Comparison of ENCODE assay signal across 8 cellular contexts in the genomic region with DNA sequence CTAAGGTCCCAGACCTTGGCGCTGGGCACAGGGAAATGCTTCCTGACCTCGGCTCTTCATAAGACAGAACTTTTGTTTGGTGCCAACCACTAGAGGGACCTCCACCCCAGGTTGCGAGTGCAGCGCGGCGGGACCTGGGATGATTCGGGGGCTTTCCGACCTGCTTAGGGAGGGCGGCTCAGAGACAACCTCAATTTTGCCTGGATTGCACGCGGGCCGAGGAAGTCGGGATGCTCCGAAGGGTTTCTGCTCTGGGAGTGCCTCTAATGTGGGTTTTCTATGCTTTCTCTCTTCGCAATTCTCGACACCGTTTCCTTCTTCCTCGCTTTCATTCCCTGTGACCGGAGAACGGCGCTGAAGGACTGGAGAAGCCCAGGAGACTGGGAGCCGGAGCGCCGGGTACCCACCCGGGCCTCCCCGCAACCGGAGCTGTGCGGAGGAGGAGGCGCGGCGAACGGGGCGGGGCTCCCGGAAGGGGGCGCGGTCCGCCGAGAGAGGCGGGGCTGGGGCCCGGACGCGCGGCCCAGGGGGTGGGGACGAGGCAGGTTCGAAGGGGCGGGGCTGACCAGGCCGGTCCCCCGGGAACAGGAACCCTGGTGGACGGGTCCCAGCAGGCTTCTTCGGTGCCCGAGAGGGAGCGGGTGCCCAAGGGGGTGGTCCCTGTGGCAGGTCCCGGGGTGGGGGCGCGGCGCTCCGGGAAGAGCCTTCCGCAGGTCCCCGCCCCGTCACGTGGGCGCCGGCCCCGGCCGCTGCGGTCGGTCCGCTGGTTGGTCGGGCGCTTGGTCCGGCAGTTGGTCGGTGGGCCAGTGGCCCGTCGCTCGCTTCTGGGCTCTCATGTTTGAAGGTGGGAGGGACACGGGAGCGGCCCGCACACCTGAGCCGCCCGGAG. TPM values are rescaled to one million over a fixed set of nuclear protein-coding genes. Genes with fewer than 3 reads are reported as not detected.
DNase-seq lines count a peak whose midpoint lies in the region; ATAC-seq and TF ChIP-seq lines count a peak whose summit lies in the region.

A gene (plus strand): TSS at position 790 of the 889 bp plus-strand sequence. CDS start 35,477 bp downstream, outside the sequence.

- DNase-seq in Ammon's horn (ENCODE audit: low spot score) = peak; percentile 88
- DNase-seq in NCI-H748 (lab: John Stamatoyannopoulos, UW; ENCODE audit: unreplicated experiment) = peak; percentile 73
- peak; percentile 85 for DNase-seq in activated CD8-positive, alpha-beta memory T cell treated with anti-CD3 and anti-CD28 coated beads, Interleukin-2, amount 10 ng/mL, durations not matched to agents 7 days and 5 days
- peak; percentile 94 for DNase-seq in endodermal cell
- DNase-seq in mesothelial cell of epicardium (ENCODE audit: low spot score in 2 of 2, unreplicated experiment in 2 of 2) = peak; percentile 77 to 91
- peak; percentile 60 to 67 for DNase-seq in stimulated activated CD8-positive, alpha-beta memory T cell treated with anti-CD3 and anti-CD28 coated beads, Interleukin-15, amount 100 ng/mL, for 4 hours (ENCODE audit: low read depth in 2 of 2)

- peak within 1 kb of the TSS; percentile 47 for H3K9ac ChIP-seq in endodermal cell (ENCODE audit: extremely low read depth, low read length, poor library complexity, severe bottlenecking)

- peak within 1 kb of the TSS; percentile 83 for H3K4me3 Mint-ChIP-seq in activated CD8-positive, alpha-beta memory T cell treated with anti-CD3 and anti-CD28 coated beads, Interleukin-2, amount 10 ng/mL, durations not matched to agents 7 days and 5 days
- H3K4me3 Mint-ChIP-seq in endodermal cell (peak within 1 kb of the TSS; percentile 77), mesothelial cell of epicardium (peak within 1 kb of the TSS; percentile 86)

- 1% methylated on average over 17 to 80 of the region's 80 CpGs for WGBS in endodermal cell (ENCODE audit: insufficient coverage in 1 of 2, insufficient read length in 1 of 2), 2 experiments

- H3K36me3 Mint-ChIP-seq in activated CD8-positive, alpha-beta memory T cell treated with anti-CD3 and anti-CD28 coated beads, Interleukin-2, amount 10 ng/mL, durations not matched to agents 7 days and 5 days = peaks cover 1% of the 10 kb centered on the region
- H3K36me3 Mint-ChIP-seq in endodermal cell (ENCODE audit: low read depth) (no peaks in the 10 kb centered on the region), mesothelial cell of epicardium (peaks cover 10% of the 10 kb centered on the region)

- H3K27ac ChIP-seq in endodermal cell (ENCODE audit: low read depth, low read length) = no peak within 1 kb of the TSS

- H3K4me1 ChIP-seq in endodermal cell (ENCODE audit: control insufficient read depth, insufficient read depth, low read length) = peaks cover 26% of the 10 kb centered on the region

- H3K36me3 ChIP-seq in endodermal cell (ENCODE audit: control insufficient read depth, insufficient read depth, low read length) = no peaks in the 10 kb centered on the region

- H3K4me3 ChIP-seq in endodermal cell (ENCODE audit: low read length) = peak within 1 kb of the TSS; percentile 89

- TF ChIP-seq CTCF in endodermal cell (conservative IDR thresholded peaks at IDR 0.05) (peak; percentile 82), mesothelial cell of epicardium (IDR thresholded peaks at IDR 0.05; ENCODE audit: unreplicated experiment) (peak; percentile 63)

- peak within 1 kb of the TSS; percentile 85 for H3K27ac Mint-ChIP-seq in activated CD8-positive, alpha-beta memory T cell treated with anti-CD3 and anti-CD28 coated beads, Interleukin-2, amount 10 ng/mL, durations not matched to agents 7 days and 5 days
- H3K27ac Mint-ChIP-seq in endodermal cell = peak within 1 kb of the TSS; percentile 95
- peak within 1 kb of the TSS; percentile 96 for H3K27ac Mint-ChIP-seq in mesothelial cell of epicardium

- peaks cover 25% of the 10 kb centered on the region for H3K27me3 Mint-ChIP-seq in activated CD8-positive, alpha-beta memory T cell treated with anti-CD3 and anti-CD28 coated beads, Interleukin-2, amount 10 ng/mL, durations not matched to agents 7 days and 5 days
- H3K27me3 Mint-ChIP-seq in endodermal cell (ENCODE audit: insufficient read depth) = peaks cover 24% of the 10 kb centered on the region
- H3K27me3 Mint-ChIP-seq in mesothelial cell of epicardium (ENCODE audit: low read depth) = no peaks in the 10 kb centered on the region

- no peaks in the 10 kb centered on the region for H3K9me3 ChIP-seq in endodermal cell (ENCODE audit: control insufficient read depth, low read length)

- H3K27me3 ChIP-seq in endodermal cell (ENCODE audit: control insufficient read depth, insufficient read depth, low read length, poor library complexity, severe bottlenecking) = peaks cover 7% of the 10 kb centered on the region

- H3K4me1 Mint-ChIP-seq in activated CD8-positive, alpha-beta memory T cell treated with anti-CD3 and anti-CD28 coated beads, Interleukin-2, amount 10 ng/mL, durations not matched to agents 7 days and 5 days = peaks cover 19% of the 10 kb centered on the region
- H3K4me1 Mint-ChIP-seq in endodermal cell = peaks cover 53% of the 10 kb centered on the region
- peaks cover 52% of the 10 kb centered on the region for H3K4me1 Mint-ChIP-seq in mesothelial cell of epicardium

- ATAC-seq in GM18909 (IDR thresholded peaks at IDR 0.05; ENCODE audit: poor library complexity, unreplicated experiment) = peak; percentile 71
- ATAC-seq in HG03139 (IDR thresholded peaks at IDR 0.05; ENCODE audit: unreplicated experiment) = peak; percentile 59
- ATAC-seq in activated CD8-positive, alpha-beta memory T cell treated with anti-CD3 and anti-CD28 coated beads, Interleukin-2, amount 10 ng/mL, durations not matched to agents 7 days and 5 days = peak; percentile 95

- CTCF ChIA-PET in activated CD8-positive, alpha-beta memory T cell treated with anti-CD3 and anti-CD28 coated beads, Interleukin-2, amount 10 ng/mL, durations not matched to agents 7 days and 5 days (lab: Charles Lee) = interaction anchor here (0.6 to 5.3 kb wide), 27 partner anchors 8 to 183 kb away, joined by 3 to 38 read pairs (median 4); no protein-coding TSS in a partner anchor

- H3K9me3 Mint-ChIP-seq in activated CD8-positive, alpha-beta memory T cell treated with anti-CD3 and anti-CD28 coated beads, Interleukin-2, amount 10 ng/mL, durations not matched to agents 7 days and 5 days (ENCODE audit: low read depth) = no peaks in the 10 kb centered on the region
- H3K9me3 Mint-ChIP-seq in endodermal cell = no peaks in the 10 kb centered on the region
- peaks cover 5% of the 10 kb centered on the region for H3K9me3 Mint-ChIP-seq in mesothelial cell of epicardium

RNA-seq across cellular contexts. Expression of the gene that starts here (rescaled TPM):
- 10 to 100 TPM in 1 of 2 experiments, 1 to 10 TPM in 1; 7.8 to 10.0 TPM for total RNA-seq in activated CD8-positive, alpha-beta memory T cell treated with anti-CD3 and anti-CD28 coated beads, Interleukin-2, amount 10 ng/mL, durations not matched to agents 7 days and 5 days
- total RNA-seq in endodermal cell (100 to 1,000 TPM; 149 to 195 TPM), mesothelial cell of epicardium (65.8 to 73.8 TPM (median 69.1 TPM) in 3 replicates)
- 23.6 TPM for polyA plus RNA-seq in endodermal cell (2013, experiment 1 of 2)
- 16.9 TPM for polyA plus RNA-seq in endodermal cell (2013, experiment 2 of 2)
